In the genomic region with DNA sequence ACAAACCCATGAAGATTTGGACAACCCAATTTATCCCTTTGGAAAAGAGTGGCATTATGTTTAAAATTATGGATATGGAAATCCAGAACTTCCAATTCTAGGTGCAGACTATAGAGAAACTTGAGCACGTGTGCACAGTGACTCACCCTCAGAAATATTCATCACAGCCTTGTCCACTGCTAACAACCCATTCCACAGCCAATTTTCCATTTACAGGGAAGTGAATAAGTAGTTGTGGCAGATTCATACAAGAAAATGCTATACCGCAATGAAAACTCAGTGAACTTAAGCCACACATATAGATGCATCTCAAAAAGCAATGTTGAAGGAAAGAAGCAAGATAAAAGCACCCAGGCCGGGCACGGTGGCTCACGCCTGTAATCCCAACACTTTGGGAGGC, we compare ENCODE assay signal across 11 cellular contexts.
DNase-seq lines count a peak whose midpoint lies in the region; ATAC-seq, FAIRE-seq and TF ChIP-seq lines count a peak whose summit lies in the region.
"Had no signal": no experiment of that assay in that cellular context is flagged by ENCODE, and none has a peak within 500 bp of the region (broad histone marks: within the 10 kb centered on the region; RNA-seq: fewer than 3 reads in every experiment).

No MANE protein-coding gene starts in this region.

- H3K27me3 ChIP-seq in mammary epithelial cell (ENCODE audit: insufficient read depth, low read length): no peaks in the 10 kb centered on the region
- H3K27me3 ChIP-seq in kidney epithelial cell (ENCODE audit: control insufficient read depth, insufficient read depth, low read length): no peaks in the 10 kb centered on the region
- H3K27me3 ChIP-seq: ovary, stomach had no signal

- H3K9ac ChIP-seq in mammary epithelial cell (ENCODE audit: insufficient read depth, low read length): no peak overlapping the region

- no peak overlapping the region for H3K4me2 ChIP-seq in mammary epithelial cell (ENCODE audit: insufficient read depth, low read depth, low read length)

- H3K4me3 ChIP-seq in mammary epithelial cell (replicated peaks in 1 of 3; ENCODE audit: insufficient read depth in 1 of 3, low read depth in 2 of 3, low read length in 3 of 3) (no peak overlapping the region), kidney epithelial cell (ENCODE audit: low read depth, low read length) (no peak overlapping the region)
- H3K4me3 ChIP-seq: ovary, stomach had no signal

- dilution Hi-C loops in mammary epithelial cell (cut with HindIII; ENCODE audit: low sequenced_read_pairs): no loop called here

- FAIRE-seq in HTR-8/SVneo (lab: Jason Lieb, UNC): no peak

- CTCF ChIA-PET in mammary epithelial cell (lab: Charles Lee; ENCODE audit: low non-redundant PET): no interaction called here

- no peaks in the 10 kb centered on the region for H4K20me1 ChIP-seq in mammary epithelial cell (ENCODE audit: insufficient read depth, low read length)

- H3K9me3 ChIP-seq in mammary epithelial cell (replicated peaks; ENCODE audit: insufficient read depth, low read length): no peaks in the 10 kb centered on the region
- H3K9me3 ChIP-seq: ovary, stomach had no signal

- in situ Hi-C loops in ACHN (cut with HindIII; ENCODE audit: low pct_ligation_motif_present, low pct_unique_long_range_greater_than_20kb, low sequenced_read_pairs): no loop called here
- in situ Hi-C loops in mammary epithelial cell (cut with MboI; ENCODE audit: low sequenced_read_pairs in 2 of 2): no loop called here

- no peak overlapping the region for H2AFZ ChIP-seq in mammary epithelial cell (ENCODE audit: low read depth, low read length)

- H3K27ac ChIP-seq in mammary epithelial cell (ENCODE audit: insufficient read depth, low read depth, low read length): no peak overlapping the region
- H3K27ac ChIP-seq: ovary had no signal

- ATAC-seq in GM21423 (IDR thresholded peaks at IDR 0.05; ENCODE audit: unreplicated experiment) (no peak), HG02678 (IDR thresholded peaks at IDR 0.05; ENCODE audit: unreplicated experiment) (no peak)

- no TSS peak for BruUV-seq in mammary epithelial cell (replicated peaks; lab: Mats Ljungman, UMichigan)

- TF ChIP-seq CTCF in mammary epithelial cell (conservative IDR thresholded peaks at IDR 0.05 in 1 of 2, IDR thresholded peaks at IDR 0.05 in 1 of 2; ENCODE audit: extremely low read depth in 1 of 2, insufficient read depth in 1 of 2, low read depth in 1 of 2, low read length in 2 of 2) (no peak), kidney epithelial cell (IDR thresholded peaks at IDR 0.05; ENCODE audit: insufficient read depth, low read length, poor library complexity, severe bottlenecking) (no peak)

- H3K36me3 ChIP-seq in mammary epithelial cell (ENCODE audit: insufficient read depth, low read length) (no peaks in the 10 kb centered on the region), kidney epithelial cell (ENCODE audit: control insufficient read depth, insufficient read depth, low read length) (no peaks in the 10 kb centered on the region)
- H3K36me3 ChIP-seq: ovary, stomach had no signal

- intact Hi-C loops in mammary epithelial cell (cut with micrococcal nuclease): no loop called here

- DNase-seq in ACHN: peak; percentile 25
- DNase-seq in HTR-8/SVneo (ENCODE audit: insufficient read length, low spot score): peak; percentile 38
- DNase-seq in mammary epithelial cell: peak; percentile 60
- peak; percentile 19 for DNase-seq in kidney epithelial cell (ENCODE audit: low read depth)
- no peak for DNase-seq in NCI-H1417 treated with DMSO at 0.1 percent for 48 hours (lab: John Stamatoyannopoulos, UW)
- no peak for DNase-seq in DMS153 (lab: John Stamatoyannopoulos, UW)
- DNase-seq: amygdala, ovary, stomach had no signal

- no peaks in the 10 kb centered on the region for H3K79me2 ChIP-seq in mammary epithelial cell (ENCODE audit: insufficient read depth, low read length)

- WGBS in mammary epithelial cell (ENCODE audit: low coverage, missing lambda C conversion rate): 76% methylated on average over 5 of the region's 5 CpGs

- H3K4me1 ChIP-seq in mammary epithelial cell (ENCODE audit: insufficient read depth, low read length): peaks cover 23% of the 10 kb centered on the region

Comparison
In these comparisons a context has a peak if more than half of its experiments do, and no peak if none do; other contexts are left out.
1. DNase-seq: peak in ACHN (single experiment), HTR-8/SVneo (single experiment), mammary epithelial cell (single experiment) and kidney epithelial cell (single experiment); none in NCI-H1417 treated with DMSO at 0.1 percent for 48 hours (single experiment) and DMS153 (single experiment).